19 cellular contexts compared by ENCODE assay signal in the genomic region with DNA sequence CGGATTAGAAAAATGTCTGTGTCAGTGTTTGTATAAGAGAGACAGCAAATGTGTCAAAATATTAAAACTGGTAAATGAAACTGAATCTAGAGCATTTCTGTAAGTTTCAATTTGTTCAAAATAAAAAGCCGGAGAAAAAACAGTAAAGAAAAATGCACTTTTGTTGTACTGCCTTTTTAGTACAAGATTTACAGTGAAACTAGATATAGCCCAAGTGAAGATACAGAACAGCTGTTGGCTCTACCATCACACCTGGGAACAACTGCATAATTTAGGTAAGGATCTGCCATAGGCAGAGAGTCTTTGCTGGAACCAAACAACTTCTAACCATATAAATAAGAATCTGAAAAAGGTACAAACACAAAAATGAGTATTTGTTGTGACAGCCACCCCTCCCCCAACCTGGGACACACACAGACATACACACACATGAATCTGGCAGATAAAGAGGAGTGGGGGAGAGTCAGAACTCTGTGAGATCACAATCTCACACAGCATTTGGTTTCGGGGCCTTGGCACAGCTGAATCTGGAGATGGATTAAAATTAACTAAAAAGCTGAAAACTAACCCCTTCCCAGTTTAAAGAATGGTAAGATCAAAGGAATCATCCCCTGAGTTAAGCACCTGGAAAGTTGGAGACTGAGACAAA.
"Had no signal": no experiment of that assay in that cellular context is flagged by ENCODE, and none has a peak within 500 bp of the region (broad histone marks: within the 10 kb centered on the region; RNA-seq: fewer than 3 reads in every experiment).

No MANE protein-coding gene starts in this region.

- DNase-seq: activated CD4-positive, alpha-beta T cell treated with anti-CD3 and anti-CD28 coated beads, Interleukin-2, amount 10 ng/mL, durations not matched to agents 24 days and 14 days; activated CD4-positive, CD25-positive, alpha-beta regulatory T cell; activated CD8-positive, alpha-beta memory T cell treated with anti-CD3 and anti-CD28 coated beads, Interleukin-2, amount 50 U/mL, for 4 hours; activated CD8-positive, alpha-beta T cell treated with anti-CD3 and anti-CD28 coated beads, Interleukin-2, amount 10 ng/mL, durations not matched to agents 7 days and 5 days; activated gamma-delta T cell treated with Interleukin-2 at 50 U/mL for 16 hours; amniotic stem cell; body of pancreas; caudate nucleus; colonic mucosa; islet precursor cell; natural killer cell; retina; stimulated activated CD4-positive, alpha-beta T cell treated with anti-CD3 and anti-CD28 coated beads, Interleukin-2, amount 100 ng/mL, for 48 hours; stimulated activated naive B cell treated with anti-CD40 and anti-IgM and Interleukin-4, amounts not matched to agents 10 μg/mL and 1 μg/mL and 100 μg/mL, for 72 hours; thyroid gland had no signal

- H3K27me3 ChIP-seq: body of pancreas, colonic mucosa, hepatocyte, thyroid gland had no signal

- H3K4me2 ChIP-seq: hepatocyte had no signal

- H3K36me3 ChIP-seq: colonic mucosa, thyroid gland had no signal

- H3K9me3 Mint-ChIP-seq: natural killer cell had no signal

- H3K9me3 ChIP-seq: body of pancreas, colonic mucosa, thyroid gland had no signal

- H3K4me1 ChIP-seq: colonic mucosa, thyroid gland had no signal

- H3K79me2 ChIP-seq: hepatocyte had no signal

- H3K27ac ChIP-seq: body of pancreas, colonic mucosa, hepatocyte, thyroid gland had no signal

- H3K27ac Mint-ChIP-seq: activated CD4-positive, alpha-beta T cell treated with anti-CD3 and anti-CD28 coated beads, Interleukin-2, amount 10 ng/mL, durations not matched to agents 24 days and 14 days; activated CD8-positive, alpha-beta T cell treated with anti-CD3 and anti-CD28 coated beads, Interleukin-2, amount 10 ng/mL, durations not matched to agents 7 days and 5 days; activated naive CD8-positive, alpha-beta T cell; natural killer cell; stimulated activated naive B cell treated with anti-CD40 and anti-IgM and Interleukin-4, amounts not matched to agents 10 μg/mL and 1 μg/mL and 100 μg/mL, for 72 hours had no signal

- H3K4me3 ChIP-seq: body of pancreas, colonic mucosa, hepatocyte, thyroid gland had no signal

- H3K4me3 Mint-ChIP-seq: activated CD4-positive, alpha-beta T cell treated with anti-CD3 and anti-CD28 coated beads, Interleukin-2, amount 10 ng/mL, durations not matched to agents 24 days and 14 days; activated CD8-positive, alpha-beta T cell treated with anti-CD3 and anti-CD28 coated beads, Interleukin-2, amount 10 ng/mL, durations not matched to agents 7 days and 5 days; activated naive CD8-positive, alpha-beta T cell; natural killer cell; stimulated activated naive B cell treated with anti-CD40 and anti-IgM and Interleukin-4, amounts not matched to agents 10 μg/mL and 1 μg/mL and 100 μg/mL, for 72 hours had no signal

- H3K36me3 Mint-ChIP-seq: natural killer cell had no signal

- ATAC-seq: activated CD8-positive, alpha-beta T cell treated with anti-CD3 and anti-CD28 coated beads, Interleukin-2, amount 10 ng/mL, durations not matched to agents 7 days and 5 days; body of pancreas; esophagus mucosa; left lobe of liver; natural killer cell; stimulated activated naive B cell treated with anti-CD40 and anti-IgM and Interleukin-4, amounts not matched to agents 10 μg/mL and 1 μg/mL and 100 μg/mL, for 72 hours had no signal

- H2AFZ ChIP-seq: hepatocyte had no signal

- H3K4me1 Mint-ChIP-seq: stimulated activated naive B cell treated with anti-CD40 and anti-IgM and Interleukin-4, amounts not matched to agents 10 μg/mL and 1 μg/mL and 100 μg/mL, for 72 hours had no signal

- H3K27me3 Mint-ChIP-seq: activated CD4-positive, alpha-beta T cell treated with anti-CD3 and anti-CD28 coated beads, Interleukin-2, amount 10 ng/mL, durations not matched to agents 24 days and 14 days; activated naive CD8-positive, alpha-beta T cell; stimulated activated naive B cell treated with anti-CD40 and anti-IgM and Interleukin-4, amounts not matched to agents 10 μg/mL and 1 μg/mL and 100 μg/mL, for 72 hours had no signal
